In the genomic region with DNA sequence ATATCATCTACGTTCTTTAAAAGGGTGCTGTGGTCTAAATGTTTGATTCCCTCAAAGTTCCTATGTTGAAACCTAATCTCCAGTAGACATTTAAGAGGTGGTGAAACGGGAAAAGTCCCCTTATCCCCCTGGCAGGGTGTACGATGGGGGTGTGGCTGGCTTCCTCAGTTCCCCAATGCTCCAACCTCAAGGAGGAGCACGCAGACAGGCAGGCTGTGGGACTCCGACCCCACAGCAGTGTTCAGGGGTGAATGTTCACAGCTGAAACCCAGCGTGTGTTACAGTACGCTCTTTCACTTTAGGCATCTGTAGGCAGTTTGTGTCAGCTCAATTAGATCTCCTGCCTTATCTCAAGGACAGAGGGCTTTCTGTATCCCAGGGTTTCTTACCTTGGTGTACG, we compare ENCODE assay signal across 20 cellular contexts.
DNase-seq lines count a peak whose midpoint lies in the region; ATAC-seq and TF ChIP-seq lines count a peak whose summit lies in the region.
"Had no signal": no experiment of that assay in that cellular context is flagged by ENCODE, and none has a peak within 500 bp of the region (broad histone marks: within the 10 kb centered on the region; RNA-seq: fewer than 3 reads in every experiment).

No MANE protein-coding gene starts in this region.

- no peak overlapping the region for H3K4me3 Mint-ChIP-seq in T-helper 2 cell treated with Interferon-gamma antibody and Interleukin-4, amounts not matched to agents 5 μg/mL and 100 μg/mL, for 36 hours
- no peak overlapping the region for H3K4me3 Mint-ChIP-seq in CD8-positive, alpha-beta T cell
- no peak overlapping the region for H3K4me3 Mint-ChIP-seq in chondrocyte (ENCODE audit: unreplicated experiment)
- H3K4me3 Mint-ChIP-seq in stimulated activated effector memory CD8-positive, alpha-beta T cell treated with anti-CD3 and anti-CD28 coated beads, Interleukin-12 subunit alpha, Interleukin-12 subunit beta, amount 100 ng/mL, for 72 hours: no peak overlapping the region

- peak overlapping the region; percentile 64 for H3K27ac Mint-ChIP-seq in T-helper 2 cell treated with Interferon-gamma antibody and Interleukin-4, amounts not matched to agents 5 μg/mL and 100 μg/mL, for 36 hours
- H3K27ac Mint-ChIP-seq in CD8-positive, alpha-beta T cell: peak overlapping the region; percentile 18
- H3K27ac Mint-ChIP-seq in chondrocyte (ENCODE audit: unreplicated experiment): peak overlapping the region; percentile 71
- H3K27ac Mint-ChIP-seq in stimulated activated effector memory CD8-positive, alpha-beta T cell treated with anti-CD3 and anti-CD28 coated beads, Interleukin-12 subunit alpha, Interleukin-12 subunit beta, amount 100 ng/mL, for 72 hours: peak overlapping the region; percentile 60

- DNase-seq in T-helper 2 cell treated with Interferon-gamma antibody and Interleukin-4, amounts not matched to agents 5 μg/mL and 100 μg/mL, for 36 hours (ENCODE audit: low spot score): no peak
- DNase-seq in T-helper 2 cell (no peak), chondrocyte (ENCODE audit: low spot score) (no peak), WERI-Rb-1 (no peak), RWPE1 (ENCODE audit: low spot score) (no peak), T-helper 1 cell (no peak)
- no peak for DNase-seq in CD8-positive, alpha-beta T cell
- no peak for DNase-seq in stimulated activated effector memory CD8-positive, alpha-beta T cell treated with anti-CD3 and anti-CD28 coated beads, Interleukin-12 subunit alpha, Interleukin-12 subunit beta, amount 100 ng/mL, for 72 hours (ENCODE audit: low spot score in 2 of 2)
- DNase-seq: 8988T, DMS53, GDM1, GOT3, Kasumi-1, NCI-H1694 treated with DMSO at 0.1 percent for 48 hours, NCI-H2081 treated with DMSO at 0.1 percent for 48 hours, NCI-H446, NCI-H526, OCI-M1, SHP77 had no signal

- POLR2A ChIA-PET in CD8-positive, alpha-beta T cell (lab: Charles Lee): no interaction called here
- POLR2A ChIA-PET in RWPE1 (lab: Yijun Ruan, JAX; ENCODE audit: low non-redundant PET): no interaction called here

- H3K9me3 ChIP-seq in CD8-positive, alpha-beta T cell (ENCODE audit: low read length): no peaks in the 10 kb centered on the region
- no peaks in the 10 kb centered on the region for H3K9me3 ChIP-seq in WERI-Rb-1 (ENCODE audit: severe bottlenecking)
- H3K9me3 ChIP-seq: BLaER1 treated with 17β-estradiol and CSF1 and Interleukin-3, amounts not matched to agents 10 nM and 100 nM had no signal

- peaks cover 6% of the 10 kb centered on the region for H3K4me1 Mint-ChIP-seq in T-helper 2 cell treated with Interferon-gamma antibody and Interleukin-4, amounts not matched to agents 5 μg/mL and 100 μg/mL, for 36 hours (ENCODE audit: low read depth)
- no peaks in the 10 kb centered on the region for H3K4me1 Mint-ChIP-seq in CD8-positive, alpha-beta T cell (ENCODE audit: low read depth)
- H3K4me1 Mint-ChIP-seq in chondrocyte (ENCODE audit: low read depth): peaks cover 24% of the 10 kb centered on the region
- no peaks in the 10 kb centered on the region for H3K4me1 Mint-ChIP-seq in stimulated activated effector memory CD8-positive, alpha-beta T cell treated with anti-CD3 and anti-CD28 coated beads, Interleukin-12 subunit alpha, Interleukin-12 subunit beta, amount 100 ng/mL, for 72 hours

- H3K27me3 Mint-ChIP-seq in T-helper 2 cell treated with Interferon-gamma antibody and Interleukin-4, amounts not matched to agents 5 μg/mL and 100 μg/mL, for 36 hours (ENCODE audit: low read depth): no peaks in the 10 kb centered on the region
- no peaks in the 10 kb centered on the region for H3K27me3 Mint-ChIP-seq in CD8-positive, alpha-beta T cell (ENCODE audit: low read depth)
- H3K27me3 Mint-ChIP-seq in chondrocyte (ENCODE audit: low read depth): no peaks in the 10 kb centered on the region

- intact Hi-C loops in CD8-positive, alpha-beta T cell (cut with DNase I, micrococcal nuclease): no loop called here

- peaks cover 5% of the 10 kb centered on the region for H3K36me3 ChIP-seq in CD8-positive, alpha-beta T cell (ENCODE audit: insufficient read depth, low read length)
- H3K36me3 ChIP-seq in WERI-Rb-1: peaks cover 9% of the 10 kb centered on the region

- H3K36me3 Mint-ChIP-seq in T-helper 2 cell treated with Interferon-gamma antibody and Interleukin-4, amounts not matched to agents 5 μg/mL and 100 μg/mL, for 36 hours (ENCODE audit: low read depth): peaks cover 14% of the 10 kb centered on the region
- H3K36me3 Mint-ChIP-seq in CD8-positive, alpha-beta T cell: peaks cover 46% of the 10 kb centered on the region
- H3K36me3 Mint-ChIP-seq in chondrocyte (ENCODE audit: low read depth): peaks cover 31% of the 10 kb centered on the region
- H3K36me3 Mint-ChIP-seq in stimulated activated effector memory CD8-positive, alpha-beta T cell treated with anti-CD3 and anti-CD28 coated beads, Interleukin-12 subunit alpha, Interleukin-12 subunit beta, amount 100 ng/mL, for 72 hours: peaks cover 44% of the 10 kb centered on the region

- CTCF ChIA-PET in CD8-positive, alpha-beta T cell (lab: Charles Lee): no interaction called here
- CTCF ChIA-PET in RWPE1 (lab: Yijun Ruan, JAX): no interaction called here

- no peaks in the 10 kb centered on the region for H3K27me3 ChIP-seq in CD8-positive, alpha-beta T cell (ENCODE audit: insufficient read depth, low read length)
- H3K27me3 ChIP-seq in WERI-Rb-1 (ENCODE audit: insufficient read depth, low read depth, severe bottlenecking): no peaks in the 10 kb centered on the region
- H3K27me3 ChIP-seq: BLaER1 treated with 17β-estradiol and CSF1 and Interleukin-3, amounts not matched to agents 10 nM and 100 nM had no signal

- H3K4me3 ChIP-seq in CD8-positive, alpha-beta T cell (ENCODE audit: low read depth, low read length): no peak overlapping the region
- H3K4me3 ChIP-seq in WERI-Rb-1 (ENCODE audit: low read depth, low read length): no peak overlapping the region
- H3K4me3 ChIP-seq: BLaER1 treated with 17β-estradiol and CSF1 and Interleukin-3, amounts not matched to agents 10 nM and 100 nM had no signal

- H3K9me3 Mint-ChIP-seq in T-helper 2 cell treated with Interferon-gamma antibody and Interleukin-4, amounts not matched to agents 5 μg/mL and 100 μg/mL, for 36 hours: no peaks in the 10 kb centered on the region
- no peaks in the 10 kb centered on the region for H3K9me3 Mint-ChIP-seq in CD8-positive, alpha-beta T cell
- H3K9me3 Mint-ChIP-seq in chondrocyte (ENCODE audit: low read depth): no peaks in the 10 kb centered on the region
- no peaks in the 10 kb centered on the region for H3K9me3 Mint-ChIP-seq in stimulated activated effector memory CD8-positive, alpha-beta T cell treated with anti-CD3 and anti-CD28 coated beads, Interleukin-12 subunit alpha, Interleukin-12 subunit beta, amount 100 ng/mL, for 72 hours

- ATAC-seq in CD8-positive, alpha-beta T cell: no peak
- no peak for ATAC-seq in stimulated activated effector memory CD8-positive, alpha-beta T cell treated with anti-CD3 and anti-CD28 coated beads, Interleukin-12 subunit alpha, Interleukin-12 subunit beta, amount 100 ng/mL, for 72 hours

- H3K27ac ChIP-seq in CD8-positive, alpha-beta T cell (ENCODE audit: low read depth, low read length): no peak overlapping the region
- H3K27ac ChIP-seq in WERI-Rb-1 (no peak overlapping the region), RWPE1 (no peak overlapping the region)
- H3K27ac ChIP-seq: BLaER1 treated with 17β-estradiol and CSF1 and Interleukin-3, amounts not matched to agents 10 nM and 100 nM had no signal

- no peak for TF ChIP-seq CTCF in CD8-positive, alpha-beta T cell (IDR thresholded peaks at IDR 0.05)
- TF ChIP-seq CTCF in chondrocyte (IDR thresholded peaks at IDR 0.05) (no peak), WERI-Rb-1 (IDR thresholded peaks at IDR 0.05; ENCODE audit: low read depth, low read length) (no peak), RWPE1 (conservative IDR thresholded peaks at IDR 0.05; ENCODE audit: low read depth) (no peak)

- no peaks in the 10 kb centered on the region for H3K4me1 ChIP-seq in CD8-positive, alpha-beta T cell (ENCODE audit: insufficient read depth, low read length)

Comparison
In these comparisons a context has a peak if more than half of its experiments do, and no peak if none do; other contexts are left out.
1. H3K27ac Mint-ChIP-seq: peak in every context shown above with its lines; median percentile 71 in chondrocyte; 64 in T-helper 2 cell treated with Interferon-gamma antibody and Interleukin-4, amounts not matched to agents 5 μg/mL and 100 μg/mL, for 36 hours; 60 in stimulated activated effector memory CD8-positive, alpha-beta T cell treated with anti-CD3 and anti-CD28 coated beads, Interleukin-12 subunit alpha, Interleukin-12 subunit beta, amount 100 ng/mL, for 72 hours; 18 in CD8-positive, alpha-beta T cell.